Comparison of ENCODE assay signal across 14 cellular contexts in genomic region chr20:34062651-34063482, GRCh38. TPM values are rescaled to one million over a fixed set of nuclear protein-coding genes. Genes with fewer than 3 reads are reported as not detected.
A peak's percentile ranks its signal among the peaks of the same experiment; 100 is the strongest.
DNase-seq lines count a peak whose midpoint lies in the region; ATAC-seq, FAIRE-seq and TF ChIP-seq lines count a peak whose summit lies in the region.
"Had no signal": no experiment of that assay in that cellular context is flagged by ENCODE, and none has a peak within 500 bp of the region (broad histone marks: within the 10 kb centered on the region; RNA-seq: fewer than 3 reads in every experiment).

No MANE protein-coding gene starts in this region.

- no TSS peak for BruUV-seq in endothelial cell of umbilical vein (replicated peaks; lab: Mats Ljungman, UMichigan)

- peaks cover 59% of the 10 kb centered on the region for H3K79me2 ChIP-seq in endothelial cell of umbilical vein (ENCODE audit: control insufficient read depth, insufficient read depth, low read length)

- no peak overlapping the region for H3K9ac ChIP-seq in endothelial cell of umbilical vein (replicated peaks; ENCODE audit: extremely low read depth, insufficient read depth, low read length)

- no peak overlapping the region for H3K4me3 Mint-ChIP-seq in CD8-positive, alpha-beta memory T cell

- H3K27ac ChIP-seq in CD8-positive, alpha-beta memory T cell (ENCODE audit: low read depth, low read length) = no peak overlapping the region
- H3K27ac ChIP-seq in endothelial cell of umbilical vein (ENCODE audit: insufficient read depth, low read depth, low read length) (no peak overlapping the region), neutrophil (peak overlapping the region; percentile 56)
- H3K27ac ChIP-seq: right atrium auricular region had no signal

- peaks cover 0 to 38% (median 3%) of the 10 kb centered on the region in 3 donors for H3K36me3 Mint-ChIP-seq in CD8-positive, alpha-beta memory T cell

- TF ChIP-seq POLR2A in endothelial cell of umbilical vein (IDR thresholded peaks at IDR 0.05; ENCODE audit: low read depth, low read length) = no peak

- POLR2A ChIA-PET in CD8-positive, alpha-beta memory T cell (lab: Charles Lee) = no interaction called here
- POLR2A ChIA-PET in endothelial cell of umbilical vein (lab: Charles Lee) = no interaction called here

- H3K36me3 ChIP-seq in CD8-positive, alpha-beta memory T cell (ENCODE audit: insufficient read depth, low read length) = peaks cover 5% of the 10 kb centered on the region
- H3K36me3 ChIP-seq in endothelial cell of umbilical vein (ENCODE audit: control insufficient read depth in 2 of 2, extremely low read depth in 1 of 2, insufficient read depth in 2 of 2, low read length in 2 of 2) (no peaks in the 10 kb centered on the region), neutrophil (peaks cover 32% of the 10 kb centered on the region)
- H3K36me3 ChIP-seq: right atrium auricular region had no signal

- H2AFZ ChIP-seq in endothelial cell of umbilical vein (ENCODE audit: low read depth, low read length) = no peak overlapping the region

- peak overlapping the region in 6 of 8 donors; percentile 27 to 75 (median 54) for H3K27ac Mint-ChIP-seq in CD8-positive, alpha-beta memory T cell

- CTCF ChIA-PET in CD8-positive, alpha-beta memory T cell (lab: Charles Lee) = interaction anchor here (0.6 to 1.7 kb wide), 4 partner anchors 9 to 148 kb away, joined by 3 to 5 read pairs (median 3); no protein-coding TSS in a partner anchor
- CTCF ChIA-PET in endothelial cell of umbilical vein (lab: Charles Lee) = interaction anchor here (1.1 to 1.8 kb wide), 2 partner anchors 41 to 200 kb away, joined by 3 to 7 read pairs; no protein-coding TSS in a partner anchor

- H3K9me3 ChIP-seq in CD8-positive, alpha-beta memory T cell (ENCODE audit: low read length) = no peaks in the 10 kb centered on the region
- H3K9me3 ChIP-seq in endothelial cell of umbilical vein (replicated peaks; ENCODE audit: control insufficient read depth, insufficient read depth, low read length) = no peaks in the 10 kb centered on the region
- no peaks in the 10 kb centered on the region for H3K9me3 ChIP-seq in neutrophil
- H3K9me3 ChIP-seq: mucosa of descending colon, right atrium auricular region had no signal

- H3K9me3 Mint-ChIP-seq in CD8-positive, alpha-beta memory T cell = no peaks in the 10 kb centered on the region

- peaks cover 14% of the 10 kb centered on the region for H3K4me1 ChIP-seq in CD8-positive, alpha-beta memory T cell (ENCODE audit: insufficient read depth, low read length)
- no peaks in the 10 kb centered on the region for H3K4me1 ChIP-seq in endothelial cell of umbilical vein (ENCODE audit: control insufficient read depth, extremely low read depth, insufficient read depth, low read length)
- H3K4me1 ChIP-seq in neutrophil (ENCODE audit: control insufficient read depth in 1 of 2, insufficient read depth in 1 of 2, low read depth in 1 of 2, low read length in 1 of 2) = peaks cover 10 to 15% of the 10 kb centered on the region in 2 experiments

- peaks cover 63 to 89% (median 84%) of the 10 kb centered on the region in 3 donors for H3K4me1 Mint-ChIP-seq in CD8-positive, alpha-beta memory T cell

- H4K20me1 ChIP-seq in endothelial cell of umbilical vein (replicated peaks; ENCODE audit: control insufficient read depth, extremely low read depth, insufficient read depth, low read length) = peaks cover 7% of the 10 kb centered on the region

- FAIRE-seq in endothelial cell of umbilical vein (lab: Jason Lieb, UNC) = peak; percentile 8
- FAIRE-seq: D721Med had no signal

- H3K27me3 Mint-ChIP-seq in CD8-positive, alpha-beta memory T cell = no peaks in the 10 kb centered on the region

- H3K4me3 ChIP-seq in CD8-positive, alpha-beta memory T cell (ENCODE audit: low read length) = no peak overlapping the region
- H3K4me3 ChIP-seq in endothelial cell of umbilical vein (replicated peaks in 1 of 3; ENCODE audit: insufficient read depth in 1 of 3, low read depth in 1 of 3, low read length in 3 of 3) (no peak overlapping the region), neutrophil (ENCODE audit: low read depth in 1 of 2, low read length in 1 of 2) (no peak overlapping the region)
- H3K4me3 ChIP-seq: mucosa of descending colon, right atrium auricular region had no signal

- H3K27me3 ChIP-seq in CD8-positive, alpha-beta memory T cell (ENCODE audit: insufficient read depth, low read length, poor library complexity, severe bottlenecking) = no peaks in the 10 kb centered on the region
- H3K27me3 ChIP-seq in endothelial cell of umbilical vein (ENCODE audit: control insufficient read depth in 2 of 2, insufficient read depth in 2 of 2, low read length in 2 of 2) = no peaks in the 10 kb centered on the region
- H3K27me3 ChIP-seq in neutrophil = no peaks in the 10 kb centered on the region
- H3K27me3 ChIP-seq: right atrium auricular region had no signal

- no peak for DNase-seq in CD8-positive, alpha-beta memory T cell
- DNase-seq in HT1080 (ENCODE audit: low read depth) (peak; percentile 48), endothelial cell of umbilical vein (ENCODE audit: low read depth, low spot score) (no peak), omental fat pad (ENCODE audit: low spot score) (no peak)
- DNase-seq: caudate nucleus, mucosa of descending colon, NCI-H146, NCI-H69, SHP77 had no signal

- no peak overlapping the region for H3K4me2 ChIP-seq in endothelial cell of umbilical vein (ENCODE audit: insufficient read depth, low read length)

- TF ChIP-seq CTCF in endothelial cell of umbilical vein (IDR thresholded peaks at IDR 0.05; ENCODE audit: extremely low read depth in 1 of 2, insufficient read depth in 1 of 2, low read depth in 1 of 2, low read length in 2 of 2) (no peak), neutrophil (IDR thresholded peaks at IDR 0.05) (no peak), omental fat pad (IDR thresholded peaks at IDR 0.05) (no peak)

- intact Hi-C loops in endothelial cell of umbilical vein (cut with micrococcal nuclease) = no loop called here

- no peak for ATAC-seq in HG02885 (IDR thresholded peaks at IDR 0.05; ENCODE audit: poor library complexity, unreplicated experiment)
- ATAC-seq in omental fat pad (ENCODE audit: low FRiP score) = no peak
- no peak for ATAC-seq in GM18868 (IDR thresholded peaks at IDR 0.05; ENCODE audit: unreplicated experiment)
- ATAC-seq: mucosa of descending colon had no signal

- H3K9me1 ChIP-seq in endothelial cell of umbilical vein (replicated peaks; ENCODE audit: control insufficient read depth, extremely low read depth, insufficient read depth, low read length) = no peaks in the 10 kb centered on the region

- dilution Hi-C loops in endothelial cell of umbilical vein (cut with MboI; ENCODE audit: extremely low pct_ligation_motif_present, low sequenced_read_pairs) = no loop called here

TF ChIP-seq in endothelial cell of umbilical vein, 7 proteins besides CTCF, POLR2A, EP300 and RAD21:
- TF ChIP-seq MYC (IDR thresholded peaks at IDR 0.05; ENCODE audit: low read depth, low read length) = no peak
- no peak for TF ChIP-seq EZH2 (IDR thresholded peaks at IDR 0.05; ENCODE audit: borderline replicate concordance, low read depth, low read length, severe bottlenecking)
- no peak for TF ChIP-seq MAX (IDR thresholded peaks at IDR 0.05; ENCODE audit: insufficient read depth, insufficient read length)
- no peak for TF ChIP-seq FOS (IDR thresholded peaks at IDR 0.05; ENCODE audit: borderline replicate concordance, insufficient read depth, low read length)
- TF ChIP-seq JUN (IDR thresholded peaks at IDR 0.05; ENCODE audit: borderline replicate concordance, insufficient read depth, insufficient read length, low read depth) = no peak
- TF ChIP-seq GATA2 (IDR thresholded peaks at IDR 0.05; ENCODE audit: insufficient read depth, insufficient read length, low read depth, low read length) = no peak
- no peak for TF ChIP-seq POLR2AphosphoS5 (IDR thresholded peaks at IDR 0.05; ENCODE audit: insufficient read depth, low read depth, low read length)

RNA-seq across cellular contexts. Expression of gene EIF2S2, which starts 49.2 kb away (rescaled TPM):
- total RNA-seq in CD8-positive, alpha-beta memory T cell = 100 to 1,000 TPM; 128 to 130 TPM
- 24.2 TPM for polyA plus RNA-seq in CD8-positive, alpha-beta memory T cell
- 123 and 125 TPM in 2 replicates for total RNA-seq in HT1080 (2014; rRNA removed; shearing (Covaris generic))
- 165 and 180 TPM in 2 replicates for polyA plus RNA-seq in HT1080 (2015; cell fraction: cytosol; rRNA removed)
- polyA plus RNA-seq in HT1080 (2015; cell fraction: nucleus; rRNA removed) = 76.5 and 93.5 TPM in 2 replicates
- total RNA-seq in endothelial cell of umbilical vein (99.3 and 102 TPM in 2 replicates), omental fat pad (10 to 100 TPM; 39.2 to 64.8 (median 51.7) TPM)
- 34.0 and 38.8 TPM in 2 replicates for polyA plus RNA-seq in endothelial cell of umbilical vein
- polyA plus RNA-seq in endothelial cell of umbilical vein (2011; cell fraction: cytosol; rRNA removed) = 71.5 and 71.6 TPM in 2 replicates
- polyA plus RNA-seq in endothelial cell of umbilical vein (2011; cell fraction: nucleus; rRNA removed) = 31.0 and 42.1 TPM in 2 replicates
- polyA plus RNA-seq in endothelial cell of umbilical vein (2012) = 113 and 146 TPM in 2 replicates
- polyA minus RNA-seq in endothelial cell of umbilical vein = 19.8 and 26.1 TPM in 2 replicates
- 58.4 TPM for polyA minus RNA-seq in endothelial cell of umbilical vein (2011; cell fraction: cytosol; rRNA and poly(A)+ RNA removed)
- polyA minus RNA-seq in endothelial cell of umbilical vein (2011; cell fraction: nucleus; rRNA and poly(A)+ RNA removed) = 12.1 and 18.3 TPM in 2 replicates
